10 cellular contexts compared by ENCODE assay signal in the genomic region with DNA sequence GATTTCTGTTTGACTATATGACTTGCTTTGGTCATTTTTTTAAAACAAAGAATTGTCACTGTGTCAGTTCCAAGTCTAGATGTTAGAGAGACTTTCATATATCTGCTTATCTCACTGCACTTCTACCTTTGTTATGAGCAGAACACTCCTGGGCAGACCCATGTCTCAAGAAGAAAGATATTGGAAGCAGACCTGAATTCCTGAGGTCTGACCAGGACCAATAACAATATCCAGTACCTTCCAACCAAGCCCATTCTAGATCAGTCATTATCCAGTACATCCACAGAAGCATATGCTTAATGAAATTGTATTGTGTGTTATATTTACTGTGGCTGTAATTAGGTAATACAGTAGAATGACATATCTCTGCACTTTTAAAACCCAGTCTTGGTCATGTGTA.
"Had no signal": no experiment of that assay in that cellular context is flagged by ENCODE, and none has a peak within 500 bp of the region (broad histone marks: within the 10 kb centered on the region; RNA-seq: fewer than 3 reads in every experiment).

No MANE protein-coding gene starts in this region.

- H3K27ac Mint-ChIP-seq: GM23338, H9, HFFc6 had no signal

- FAIRE-seq: H1, H54 had no signal

- H3K27ac ChIP-seq: GM23248 had no signal

- DNase-seq: GM23248, GOT3, H7, H9, HCEC 1CT, HFFc6 had no signal

- H3K9me3 Mint-ChIP-seq: GM23338, H9 had no signal

- H3K4me1 ChIP-seq: HAP-1 had no signal

- H3K4me3 ChIP-seq: GM23248, GM23338, HAP-1 had no signal

- H3K9ac ChIP-seq: GM23248 had no signal

- H3K36me3 ChIP-seq: HAP-1 had no signal

- H2AFZ ChIP-seq: GM23248, GM23338 had no signal

- H3K9me3 ChIP-seq: HAP-1 had no signal

- H3K4me3 Mint-ChIP-seq: GM23338, H9, HFFc6 had no signal

- H3K4me2 ChIP-seq: GM23338 had no signal

- H3K4me1 Mint-ChIP-seq: GM23338, H9 had no signal
